ENCODE assay signal across 9 cellular contexts in genomic region chr1:169892176-169892818, GRCh38. TPM values are rescaled to one million over a fixed set of nuclear protein-coding genes. Genes with fewer than 3 reads are reported as not detected.
A peak's percentile ranks its signal among the peaks of the same experiment; 100 is the strongest.
DNase-seq lines count a peak whose midpoint lies in the region; ATAC-seq, FAIRE-seq and TF ChIP-seq lines count a peak whose summit lies in the region.
"Had no signal": no experiment of that assay in that cellular context is flagged by ENCODE, and none has a peak within 500 bp of the region (broad histone marks: within the 10 kb centered on the region; RNA-seq: fewer than 3 reads in every experiment).

No MANE protein-coding gene starts in this region.

- peaks cover 5% of the 10 kb centered on the region for H3K79me1 ChIP-seq in mesenchymal stem cell (replicated peaks; ENCODE audit: low read length, poor library complexity, severe bottlenecking)

- H4K20me1 ChIP-seq in K562 (replicated peaks; ENCODE audit: control insufficient read depth, insufficient read depth, low read length), result no peaks in the 10 kb centered on the region

- no peak overlapping the region for H2BK15ac ChIP-seq in mesenchymal stem cell (ENCODE audit: low read depth, poor library complexity, severe bottlenecking)

- no peak overlapping the region for H4K8ac ChIP-seq in mesenchymal stem cell (ENCODE audit: low read length)

- DNase-seq in heart left ventricle, result no peak
- DNase-seq in cardiac septum (ENCODE audit: low spot score), result no peak
- DNase-seq in K562 (ENCODE audit: extremely low read depth in 1 of 4, low spot score in 3 of 4), result no peak
- no peak for DNase-seq in mesenchymal stem cell
- DNase-seq in uterus, result no peak
- DNase-seq in NCI-H1417 treated with DMSO at 0.1 percent for 48 hours (lab: John Stamatoyannopoulos, UW), result no peak
- DNase-seq in islet precursor cell, result no peak
- DNase-seq: NCI-H748 treated with DMSO at 0.1 percent for 48 hours had no signal

- peaks cover 40% of the 10 kb centered on the region for H3K79me2 ChIP-seq in K562 (ENCODE audit: control insufficient read depth, insufficient read depth, low read length)

- FAIRE-seq in K562 (lab: Jason Lieb, UNC), result no peak

- peak overlapping the region; percentile 86 for H2AFZ ChIP-seq in K562 (ENCODE audit: low read depth, low read length)
- no peak overlapping the region for H2AFZ ChIP-seq in mesenchymal stem cell (ENCODE audit: low read depth, low read length)

- no peaks in the 10 kb centered on the region for H3K9me3 ChIP-seq in heart left ventricle
- no peaks in the 10 kb centered on the region for H3K9me3 ChIP-seq in K562 (replicated peaks; ENCODE audit: control insufficient read depth, insufficient read depth, low read depth, low read length)
- H3K9me3 ChIP-seq in mesenchymal stem cell (ENCODE audit: control insufficient read depth, low read length), result no peaks in the 10 kb centered on the region
- H3K9me3 ChIP-seq in uterus, result no peaks in the 10 kb centered on the region

- TF ChIP-seq POLR2A in heart left ventricle (IDR thresholded peaks at IDR 0.05), result no peak
- no peak for TF ChIP-seq POLR2A in K562 (conservative IDR thresholded peaks at IDR 0.05)
- TF ChIP-seq POLR2A in uterus (IDR thresholded peaks at IDR 0.05), result no peak

- H3K9ac ChIP-seq in K562 (ENCODE audit: insufficient read depth in 1 of 2, low read depth in 2 of 2, low read length in 2 of 2), result peak overlapping the region in 1 of 2 experiments; percentile 94; a peak in 2 of 4 replicates
- peak overlapping the region; percentile 99 for H3K9ac ChIP-seq in mesenchymal stem cell (ENCODE audit: low read length)

- TF ChIP-seq RAD21 in K562 (CRISPR knock-in tag; conservative IDR thresholded peaks at IDR 0.05 in 1 of 2, IDR thresholded peaks at IDR 0.05 in 1 of 2), result no peak

- H2AK5ac ChIP-seq in mesenchymal stem cell (ENCODE audit: low read length, severe bottlenecking), result no peak overlapping the region

- TF ChIP-seq EP300 in K562 (IDR thresholded peaks at IDR 0.05; ENCODE audit: low read length), result no peak

- H3K4me1 ChIP-seq in heart left ventricle, result peaks cover 0 to 38% (median 19%) of the 10 kb centered on the region in 12 donors
- peaks cover 3 to 27% of the 10 kb centered on the region in 2 experiments for H3K4me1 ChIP-seq in K562 (replicated peaks in 1 of 2; ENCODE audit: control insufficient read depth in 2 of 2, insufficient read depth in 2 of 2, low read length in 2 of 2)
- H3K4me1 ChIP-seq in mesenchymal stem cell (ENCODE audit: control insufficient read depth, insufficient read depth, low read depth, low read length), result peaks cover 3% of the 10 kb centered on the region
- H3K4me1 ChIP-seq in uterus, result peaks cover 0 to 4% of the 10 kb centered on the region in 2 donors

- peak overlapping the region in 10 of 12 donors; percentile 28 to 98 (median 96) for H3K27ac ChIP-seq in heart left ventricle
- H3K27ac ChIP-seq in K562 (ENCODE audit: extremely low read depth, low read depth, low read length), result peak overlapping the region; percentile 98; the same call in 1 of the 3 replicates
- H3K27ac ChIP-seq in mesenchymal stem cell (ENCODE audit: low read length, poor library complexity, severe bottlenecking), result no peak overlapping the region
- peak overlapping the region; percentile 92 to 98 for H3K27ac ChIP-seq in uterus

- H2BK5ac ChIP-seq in mesenchymal stem cell (ENCODE audit: low read depth, low read length, poor library complexity, severe bottlenecking), result no peak overlapping the region

- no TSS peak for BruUV-seq in K562 (replicated peaks; lab: Mats Ljungman, UMichigan)

- in situ Hi-C loops in K562 (cut with MboI), result no loop called here

- H3K27me3 ChIP-seq in heart left ventricle, result peaks cover 0 to 6% (median 0%) of the 10 kb centered on the region in 9 donors
- no peaks in the 10 kb centered on the region for H3K27me3 ChIP-seq in K562 (ENCODE audit: control insufficient read depth in 2 of 2, insufficient read depth in 2 of 2, low read length in 2 of 2)
- peaks cover 0 to 4% of the 10 kb centered on the region in 2 experiments for H3K27me3 ChIP-seq in mesenchymal stem cell (ENCODE audit: control insufficient read depth in 1 of 2, insufficient read depth in 1 of 2, low read length in 2 of 2)
- no peaks in the 10 kb centered on the region for H3K27me3 ChIP-seq in uterus

- no peak overlapping the region for H3K23ac ChIP-seq in mesenchymal stem cell (ENCODE audit: low read length in 2 of 2)

- 68 to 72% (median 69%) methylated on average over 7 of the region's 7 CpGs for WGBS in heart left ventricle, 4 donors
- 58% methylated on average over 7 of the region's 7 CpGs for WGBS in K562 (ENCODE audit: insufficient coverage, low coverage, missing lambda C conversion rate)
- 64% methylated on average over 6 of the region's 7 CpGs for WGBS in mesenchymal stem cell

- TF ChIP-seq CTCF in heart left ventricle (IDR thresholded peaks at IDR 0.05) (no peak), K562 (IDR thresholded peaks at IDR 0.05 in 2 of 3, conservative IDR thresholded peaks at IDR 0.05 in 1 of 3; ENCODE audit: insufficient read depth in 2 of 3, low read depth in 1 of 3, low read length in 3 of 3) (no peak), uterus (IDR thresholded peaks at IDR 0.05) (no peak)

- H3K4me2 ChIP-seq in K562 (ENCODE audit: insufficient read depth, low read length), result peak overlapping the region; percentile 88
- H3K4me2 ChIP-seq in mesenchymal stem cell (ENCODE audit: low read length, poor library complexity, severe bottlenecking), result peak overlapping the region; percentile 72

- POLR2A ChIA-PET in K562 (lab: Yijun Ruan, JAX), result interaction anchor here (0.7 to 2.3 kb wide), 3 partner anchors 15 to 1488 kb away, joined by 3 to 12 read pairs (median 5); no protein-coding TSS in a partner anchor

- no peak overlapping the region for H4K91ac ChIP-seq in mesenchymal stem cell (ENCODE audit: low read length)

- H3K18ac ChIP-seq in mesenchymal stem cell (ENCODE audit: low read depth in 1 of 2, low read length in 2 of 2), result no peak overlapping the region

- intact Hi-C loops in heart left ventricle (cut with DNase I) (loop anchor here in 3 of 10 donors (5.0 to 10.0 kb wide), 3 partner anchors 100 to 183 kb away; partner anchors contain the start of genes KIFAP3 (in 3 of the 3) and METTL18 (in 1 of the 3)), cardiac septum (cut with DNase I) (loop anchor here (2.0 kb wide), 2 partner anchors 97 to 183 kb away; partner anchors contain the start of genes KIFAP3 and METTL18), K562 (cut with micrococcal nuclease) (loop anchor here (5.0 kb wide), 3 partner anchors 180 to 640 kb away; partner anchors contain the start of genes GORAB, KIFAP3 and SLC19A2), uterus (cut with DNase I; ENCODE audit: low total_unique reads) (no loop called here)

- H3K9me1 ChIP-seq in K562 (ENCODE audit: control insufficient read depth, insufficient read depth, low read length), result no peaks in the 10 kb centered on the region

- H3K4ac ChIP-seq in mesenchymal stem cell (ENCODE audit: low read depth in 1 of 2, low read length in 2 of 2), result no peak overlapping the region

- H3K36me3 ChIP-seq in heart left ventricle (peaks cover 0 to 15% (median 14%) of the 10 kb centered on the region in 9 donors), K562 (ENCODE audit: control insufficient read depth, insufficient read depth, low read length) (peaks cover 15% of the 10 kb centered on the region; the same call in 2 of the 3 replicates), mesenchymal stem cell (ENCODE audit: control insufficient read depth in 1 of 2, insufficient read depth in 2 of 2, low read depth in 1 of 2, low read length in 2 of 2) (peaks cover 0 to 18% of the 10 kb centered on the region in 2 experiments), uterus (no peaks in the 10 kb centered on the region)

- no peak overlapping the region for H2BK12ac ChIP-seq in mesenchymal stem cell (ENCODE audit: low read length in 2 of 2)

- no peak overlapping the region for H2BK120ac ChIP-seq in mesenchymal stem cell (ENCODE audit: low read depth, low read length)

- H3K14ac ChIP-seq in mesenchymal stem cell (ENCODE audit: low read length in 2 of 2), result no peak overlapping the region

- CTCF ChIA-PET in K562 (lab: Yijun Ruan, JAX; ENCODE audit: low intra/inter-chr PET ratio), result no interaction called here

- ATAC-seq in heart left ventricle (no peak), K562 (no peak), GM18498 (IDR thresholded peaks at IDR 0.05; ENCODE audit: unreplicated experiment) (no peak)

- H3K4me3 ChIP-seq in heart left ventricle, result peak overlapping the region; percentile 78 to 99 (median 94)
- H3K4me3 ChIP-seq in K562, result peak overlapping the region; percentile 69
- peak overlapping the region in 1 of 2 experiments; percentile 89 for H3K4me3 ChIP-seq in mesenchymal stem cell (ENCODE audit: insufficient read depth in 1 of 2, low read depth in 1 of 2, low read length in 2 of 2)
- H3K4me3 ChIP-seq in uterus, result peak overlapping the region; percentile 63 to 75

TF ChIP-seq in K562, 482 proteins besides CTCF, POLR2A, EP300 and RAD21 (continues in another document):
- TF ChIP-seq ZBTB8A (IDR thresholded peaks at IDR 0.05; ENCODE audit: partially characterized antibody) (no peak), HNRNPH1 (optimal IDR thresholded peaks at IDR 0.05; ENCODE audit: low read depth, low read length) (no peak), KLF10 (CRISPR knock-in tag; IDR thresholded peaks at IDR 0.05) (no peak)

RNA-seq across cellular contexts. Expression of gene SCYL3, which starts 1.4 kb away (rescaled TPM):
- total RNA-seq in heart left ventricle, result 1 to 10 TPM; 4.9 to 8.6 (median 6.4) TPM
- polyA plus RNA-seq in heart left ventricle, result 1 to 10 TPM; 2.1 to 3.5 TPM
- total RNA-seq in cardiac septum, result 6.7 TPM
- total RNA-seq in K562 (2011; cell fraction: chromatin; rRNA removed; ENCODE audit: low replicate concordance), result 12.3 and 14.4 TPM in 2 replicates
- 6.8 and 10.0 TPM in 2 replicates for total RNA-seq in K562 (2011; cell fraction: nucleolus; rRNA removed)
- 7.6 and 9.6 TPM in 2 replicates for total RNA-seq in K562 (2011; cell fraction: nucleoplasm; rRNA removed)
- total RNA-seq in K562 (2014; rRNA removed), result 4.4 and 5.5 TPM in 2 replicates
- total RNA-seq in K562 (2014; rRNA removed; fragmentation: Illumina TruSeq; extraction: Trizol), result 8.2 and 8.7 TPM in 2 replicates
- total RNA-seq in K562 (2015; rRNA removed; fragmentation: Illumina TruSeq; extraction: Trizol), result 6.6 and 7.9 TPM in 2 replicates
- total RNA-seq in K562 (2021), result 7.4 and 7.5 TPM in 2 replicates
- 9.6 and 11.4 TPM in 2 replicates for polyA plus RNA-seq in K562 (2011; rRNA removed)
- polyA plus RNA-seq in K562 (2011; cell fraction: cytosol; rRNA removed), result 3.4 and 5.7 TPM in 2 replicates
- 13.9 and 14.4 TPM in 2 replicates for polyA plus RNA-seq in K562 (2011; cell fraction: nucleus; rRNA removed)
- polyA plus RNA-seq in K562 (2012), result 4.3 and 4.9 TPM in 2 replicates
- 6.4 and 6.8 TPM in 2 replicates for polyA plus RNA-seq in K562 (2014; fragmentation: Illumina TruSeq; extraction: Trizol)
- 1 to 10 TPM; 3.6 to 5.7 TPM for polyA plus RNA-seq in K562 (2014; fragmentation: Nextera tagmentation; extraction: Ambion mirVana)
- polyA plus RNA-seq in K562 (2014; rRNA removed), result 4.4 and 7.1 TPM in 2 replicates
- polyA minus RNA-seq in K562 (2011; rRNA and poly(A)+ RNA removed), result 18.6 and 21.9 TPM in 2 replicates
- polyA minus RNA-seq in K562 (2011; cell fraction: cytosol; rRNA and poly(A)+ RNA removed), result 3.1 and 4.6 TPM in 2 replicates
- polyA minus RNA-seq in K562 (2011; cell fraction: nucleus; rRNA and poly(A)+ RNA removed), result 15.6 and 19.8 TPM in 2 replicates
- 3.4 TPM for polyA plus RNA-seq in mesenchymal stem cell (2013, experiment 1 of 2)
- 3.4 TPM for polyA plus RNA-seq in mesenchymal stem cell (2013, experiment 2 of 2)
- 10 to 100 TPM in 2 of 4 donors, 1 to 10 TPM in 2; 2.1 to 17.5 (median 10.2) TPM for total RNA-seq in uterus
